Comparison of ENCODE assay signal across 10 cellular contexts in the genomic region with DNA sequence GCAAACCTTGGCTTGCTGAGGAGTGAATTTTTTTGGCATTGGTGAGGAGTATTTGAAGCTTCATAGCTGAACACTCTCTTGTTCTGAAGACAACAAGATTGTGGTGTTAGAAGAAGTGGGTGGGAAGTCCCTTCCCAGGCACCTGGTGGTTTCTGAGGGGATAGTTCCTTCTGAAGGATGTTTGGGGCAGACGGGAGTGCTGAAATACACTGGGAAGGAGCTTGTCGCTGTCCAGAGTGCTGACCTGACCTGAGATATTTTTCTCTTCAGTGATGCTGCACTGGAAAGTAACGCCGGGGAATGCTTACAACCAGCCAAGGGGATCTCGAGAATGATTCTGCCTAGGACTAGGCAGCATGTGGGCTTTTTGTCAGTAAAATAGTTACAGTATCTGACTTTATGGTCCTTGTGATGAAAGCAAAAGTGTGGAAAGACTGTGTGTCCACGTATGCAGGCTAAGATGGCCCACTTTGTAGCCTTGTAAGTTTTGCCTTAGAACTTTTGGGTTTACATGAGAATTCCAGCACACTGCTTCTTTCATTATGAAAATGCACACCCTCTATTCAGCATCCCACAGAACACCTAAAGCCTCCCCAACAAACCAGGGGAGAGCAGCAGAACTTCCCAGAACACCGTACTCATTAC. TPM values are rescaled to one million over a fixed set of nuclear protein-coding genes. Genes with fewer than 3 reads are reported as not detected.
DNase-seq lines count a peak whose midpoint lies in the region; ATAC-seq and TF ChIP-seq lines count a peak whose summit lies in the region.
"Had no signal": no experiment of that assay in that cellular context is flagged by ENCODE, and none has a peak within 500 bp of the region (broad histone marks: within the 10 kb centered on the region; RNA-seq: fewer than 3 reads in every experiment).

No MANE protein-coding gene starts in this region.

- H3K36me3 ChIP-seq in right atrium auricular region = no peaks in the 10 kb centered on the region
- H3K36me3 ChIP-seq in cardiac muscle cell = no peaks in the 10 kb centered on the region

- ATAC-seq in Right ventricle myocardium inferior (peak; percentile 21), WTC11 (peak; percentile 82), GM21526 (IDR thresholded peaks at IDR 0.05; ENCODE audit: low FRiP score, unreplicated experiment) (no peak)
- ATAC-seq: CD8-positive, alpha-beta T cell had no signal

- peaks cover 21% of the 10 kb centered on the region for H3K4me1 Mint-ChIP-seq in WTC11

- CTCF ChIA-PET in WTC11 (lab: Charles Lee) = interaction anchor here (0.6 to 1.4 kb wide), 9 partner anchors 15 to 224 kb away, joined by 3 to 9 read pairs (median 5); no protein-coding TSS in a partner anchor

- H3K27ac ChIP-seq in right atrium auricular region (no peak overlapping the region), cardiac muscle cell (no peak overlapping the region)

- intact Hi-C loops in Right ventricle myocardium inferior (cut with DNase I) = no loop called here

- H3K9me3 ChIP-seq in right atrium auricular region (no peaks in the 10 kb centered on the region), cardiac muscle cell (ENCODE audit: low read depth) (no peaks in the 10 kb centered on the region)

- DNase-seq in Right ventricle myocardium inferior (ENCODE audit: missing footprints) = no peak
- no peak for DNase-seq in right atrium auricular region (ENCODE audit: low spot score)
- peak; percentile 86 for DNase-seq in WTC11 (ENCODE audit: low spot score)
- peak; percentile 69 to 92 for DNase-seq in cardiac muscle cell (ENCODE audit: low read depth in 1 of 2, low spot score in 1 of 2)
- peak; percentile 2 for DNase-seq in stimulated activated CD8-positive, alpha-beta memory T cell treated with anti-CD3 and anti-CD28 coated beads, Interleukin-12 subunit alpha, Interleukin-12 subunit beta, amount 100 ng/mL, for 1 hour (ENCODE audit: low read depth)
- no peak for DNase-seq in T1000 (lab: John Stamatoyannopoulos, UW)
- no peak for DNase-seq in NCI-H524 (lab: John Stamatoyannopoulos, UW)

- no peak overlapping the region for H3K4me3 Mint-ChIP-seq in WTC11
- H3K4me3 Mint-ChIP-seq: CD8-positive, alpha-beta T cell; T-helper 1 cell treated with Interleukin-12 subunit alpha and Interleukin-12 subunit beta and Interleukin-4 antibody, amounts not matched to agents 30 μg/mL and 1 μg/mL, for 36 hours had no signal

- peaks cover 7% of the 10 kb centered on the region; the same call in 1 of the 2 replicates for H3K27me3 Mint-ChIP-seq in WTC11 (ENCODE audit: low read depth)

- no peaks in the 10 kb centered on the region; the same call in 1 of the 2 replicates for H3K36me3 Mint-ChIP-seq in WTC11
- H3K36me3 Mint-ChIP-seq: CD8-positive, alpha-beta T cell had no signal

- H3K27me3 ChIP-seq in right atrium auricular region = no peaks in the 10 kb centered on the region
- peaks cover 12% of the 10 kb centered on the region for H3K27me3 ChIP-seq in cardiac muscle cell

- no peak overlapping the region for H3K27ac Mint-ChIP-seq in WTC11
- H3K27ac Mint-ChIP-seq: CD8-positive, alpha-beta T cell; T-helper 1 cell treated with Interleukin-12 subunit alpha and Interleukin-12 subunit beta and Interleukin-4 antibody, amounts not matched to agents 30 μg/mL and 1 μg/mL, for 36 hours had no signal

- POLR2A ChIA-PET in WTC11 (lab: Charles Lee) = no interaction called here

- TF ChIP-seq CTCF in right atrium auricular region (IDR thresholded peaks at IDR 0.05) (no peak), WTC11 (IDR thresholded peaks at IDR 0.05) (no peak), cardiac muscle cell (IDR thresholded peaks at IDR 0.05; ENCODE audit: low read depth, low read length) (peak; percentile 7)

- H3K4me3 ChIP-seq in right atrium auricular region = no peak overlapping the region
- H3K4me3 ChIP-seq in cardiac muscle cell = no peak overlapping the region

- H3K4me1 ChIP-seq in right atrium auricular region = no peaks in the 10 kb centered on the region
- H3K4me1 ChIP-seq in cardiac muscle cell (ENCODE audit: low read depth) = no peaks in the 10 kb centered on the region

- H3K9me3 Mint-ChIP-seq in WTC11 = no peaks in the 10 kb centered on the region
- H3K9me3 Mint-ChIP-seq: CD8-positive, alpha-beta T cell; T-helper 1 cell treated with Interleukin-12 subunit alpha and Interleukin-12 subunit beta and Interleukin-4 antibody, amounts not matched to agents 30 μg/mL and 1 μg/mL, for 36 hours had no signal

TF ChIP-seq in WTC11, 78 proteins besides CTCF, POLR2A, EP300 and RAD21 (continues in another document):
- 0 out of 2 replicates have a peak, but pooled peaks have one; percentile 79 for TF ChIP-seq ETV6 (CRISPR knock-in tag; IDR thresholded peaks at IDR 0.05)
- TF ChIP-seq, protein P1, sequence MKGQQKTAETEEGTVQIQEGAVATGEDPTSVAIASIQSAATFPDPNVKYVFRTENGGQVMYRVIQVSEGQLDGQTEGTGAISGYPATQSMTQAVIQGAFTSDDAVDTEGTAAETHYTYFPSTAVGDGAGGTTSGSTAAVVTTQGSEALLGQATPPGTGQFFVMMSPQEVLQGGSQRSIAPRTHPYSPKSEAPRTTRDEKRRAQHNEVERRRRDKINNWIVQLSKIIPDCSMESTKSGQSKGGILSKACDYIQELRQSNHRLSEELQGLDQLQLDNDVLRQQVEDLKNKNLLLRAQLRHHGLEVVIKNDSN (CRISPR knock-in tag; IDR thresholded peaks at IDR 0.05) = peak; percentile 42; the same call in 1 of the 2 replicates
- TF ChIP-seq, protein P2, sequence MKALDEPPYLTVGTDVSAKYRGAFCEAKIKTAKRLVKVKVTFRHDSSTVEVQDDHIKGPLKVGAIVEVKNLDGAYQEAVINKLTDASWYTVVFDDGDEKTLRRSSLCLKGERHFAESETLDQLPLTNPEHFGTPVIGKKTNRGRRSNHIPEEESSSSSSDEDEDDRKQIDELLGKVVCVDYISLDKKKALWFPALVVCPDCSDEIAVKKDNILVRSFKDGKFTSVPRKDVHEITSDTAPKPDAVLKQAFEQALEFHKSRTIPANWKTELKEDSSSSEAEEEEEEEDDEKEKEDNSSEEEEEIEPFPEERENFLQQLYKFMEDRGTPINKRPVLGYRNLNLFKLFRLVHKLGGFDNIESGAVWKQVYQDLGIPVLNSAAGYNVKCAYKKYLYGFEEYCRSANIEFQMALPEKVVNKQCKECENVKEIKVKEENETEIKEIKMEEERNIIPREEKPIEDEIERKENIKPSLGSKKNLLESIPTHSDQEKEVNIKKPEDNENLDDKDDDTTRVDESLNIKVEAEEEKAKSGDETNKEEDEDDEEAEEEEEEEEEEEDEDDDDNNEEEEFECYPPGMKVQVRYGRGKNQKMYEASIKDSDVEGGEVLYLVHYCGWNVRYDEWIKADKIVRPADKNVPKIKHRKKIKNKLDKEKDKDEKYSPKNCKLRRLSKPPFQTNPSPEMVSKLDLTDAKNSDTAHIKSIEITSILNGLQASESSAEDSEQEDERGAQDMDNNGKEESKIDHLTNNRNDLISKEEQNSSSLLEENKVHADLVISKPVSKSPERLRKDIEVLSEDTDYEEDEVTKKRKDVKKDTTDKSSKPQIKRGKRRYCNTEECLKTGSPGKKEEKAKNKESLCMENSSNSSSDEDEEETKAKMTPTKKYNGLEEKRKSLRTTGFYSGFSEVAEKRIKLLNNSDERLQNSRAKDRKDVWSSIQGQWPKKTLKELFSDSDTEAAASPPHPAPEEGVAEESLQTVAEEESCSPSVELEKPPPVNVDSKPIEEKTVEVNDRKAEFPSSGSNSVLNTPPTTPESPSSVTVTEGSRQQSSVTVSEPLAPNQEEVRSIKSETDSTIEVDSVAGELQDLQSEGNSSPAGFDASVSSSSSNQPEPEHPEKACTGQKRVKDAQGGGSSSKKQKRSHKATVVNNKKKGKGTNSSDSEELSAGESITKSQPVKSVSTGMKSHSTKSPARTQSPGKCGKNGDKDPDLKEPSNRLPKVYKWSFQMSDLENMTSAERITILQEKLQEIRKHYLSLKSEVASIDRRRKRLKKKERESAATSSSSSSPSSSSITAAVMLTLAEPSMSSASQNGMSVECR (CRISPR knock-in tag; IDR thresholded peaks at IDR 0.05; ENCODE audit: borderline replicate concordance) = peak; percentile 71; the same call in 1 of the 2 replicates
- TF ChIP-seq NR2C2 (CRISPR knock-in tag; IDR thresholded peaks at IDR 0.05) = no peak
- TF ChIP-seq, protein P3, sequence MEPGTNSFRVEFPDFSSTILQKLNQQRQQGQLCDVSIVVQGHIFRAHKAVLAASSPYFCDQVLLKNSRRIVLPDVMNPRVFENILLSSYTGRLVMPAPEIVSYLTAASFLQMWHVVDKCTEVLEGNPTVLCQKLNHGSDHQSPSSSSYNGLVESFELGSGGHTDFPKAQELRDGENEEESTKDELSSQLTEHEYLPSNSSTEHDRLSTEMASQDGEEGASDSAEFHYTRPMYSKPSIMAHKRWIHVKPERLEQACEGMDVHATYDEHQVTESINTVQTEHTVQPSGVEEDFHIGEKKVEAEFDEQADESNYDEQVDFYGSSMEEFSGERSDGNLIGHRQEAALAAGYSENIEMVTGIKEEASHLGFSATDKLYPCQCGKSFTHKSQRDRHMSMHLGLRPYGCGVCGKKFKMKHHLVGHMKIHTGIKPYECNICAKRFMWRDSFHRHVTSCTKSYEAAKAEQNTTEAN (CRISPR knock-in tag; IDR thresholded peaks at IDR 0.05) = no peak
- TF ChIP-seq SMAD4 (CRISPR knock-in tag; IDR thresholded peaks at IDR 0.05) = 0 out of 2 replicates have a peak, but pooled peaks have one; percentile 71
- peak; percentile 59; the same call in 1 of the 2 replicates for TF ChIP-seq FOXK1 (CRISPR knock-in tag; IDR thresholded peaks at IDR 0.05)
- TF ChIP-seq OVOL2 (CRISPR knock-in tag; IDR thresholded peaks at IDR 0.05; ENCODE audit: borderline replicate concordance) = no peak
- TF ChIP-seq, protein P4, sequence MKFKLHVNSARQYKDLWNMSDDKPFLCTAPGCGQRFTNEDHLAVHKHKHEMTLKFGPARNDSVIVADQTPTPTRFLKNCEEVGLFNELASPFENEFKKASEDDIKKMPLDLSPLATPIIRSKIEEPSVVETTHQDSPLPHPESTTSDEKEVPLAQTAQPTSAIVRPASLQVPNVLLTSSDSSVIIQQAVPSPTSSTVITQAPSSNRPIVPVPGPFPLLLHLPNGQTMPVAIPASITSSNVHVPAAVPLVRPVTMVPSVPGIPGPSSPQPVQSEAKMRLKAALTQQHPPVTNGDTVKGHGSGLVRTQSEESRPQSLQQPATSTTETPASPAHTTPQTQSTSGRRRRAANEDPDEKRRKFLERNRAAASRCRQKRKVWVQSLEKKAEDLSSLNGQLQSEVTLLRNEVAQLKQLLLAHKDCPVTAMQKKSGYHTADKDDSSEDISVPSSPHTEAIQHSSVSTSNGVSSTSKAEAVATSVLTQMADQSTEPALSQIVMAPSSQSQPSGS (CRISPR knock-in tag; IDR thresholded peaks at IDR 0.05; ENCODE audit: borderline replicate concordance, low read depth) = no peak
- TF ChIP-seq ZNF138 (CRISPR knock-in tag; conservative IDR thresholded peaks at IDR 0.05) = no peak
- no peak for TF ChIP-seq ZNF671 (CRISPR knock-in tag; IDR thresholded peaks at IDR 0.05)
- TF ChIP-seq PRRX2 (CRISPR knock-in tag; IDR thresholded peaks at IDR 0.05) = no peak

RNA-seq across cellular contexts. Expression of a gene that starts 33.1 kb away (rescaled TPM):
- total RNA-seq in Right ventricle myocardium inferior (10.5 TPM), right atrium auricular region (10 to 100 TPM; 38.5 to 45.9 TPM), WTC11 (2021) (20.1 to 22.3 TPM (median 21.0 TPM) in 3 replicates), cardiac muscle cell (0.07 and 0.63 TPM in 2 replicates)
- not detected in 2 replicates for polyA plus RNA-seq in cardiac muscle cell
- total RNA-seq: CD8-positive, alpha-beta T cell had no signal

Comparison
In these comparisons a context has a peak if more than half of its experiments do, and no peak if none do; other contexts are left out.
1. DNase-seq: peak in WTC11 (single experiment), cardiac muscle cell (2 of 2) and stimulated activated CD8-positive, alpha-beta memory T cell treated with anti-CD3 and anti-CD28 coated beads, Interleukin-12 subunit alpha, Interleukin-12 subunit beta, amount 100 ng/mL, for 1 hour (single experiment); none in Right ventricle myocardium inferior (single experiment), right atrium auricular region (single experiment), T1000 (single experiment) and NCI-H524 (0 of 2).